Comparison of ENCODE assay signal across 8 cellular contexts in the genomic region with DNA sequence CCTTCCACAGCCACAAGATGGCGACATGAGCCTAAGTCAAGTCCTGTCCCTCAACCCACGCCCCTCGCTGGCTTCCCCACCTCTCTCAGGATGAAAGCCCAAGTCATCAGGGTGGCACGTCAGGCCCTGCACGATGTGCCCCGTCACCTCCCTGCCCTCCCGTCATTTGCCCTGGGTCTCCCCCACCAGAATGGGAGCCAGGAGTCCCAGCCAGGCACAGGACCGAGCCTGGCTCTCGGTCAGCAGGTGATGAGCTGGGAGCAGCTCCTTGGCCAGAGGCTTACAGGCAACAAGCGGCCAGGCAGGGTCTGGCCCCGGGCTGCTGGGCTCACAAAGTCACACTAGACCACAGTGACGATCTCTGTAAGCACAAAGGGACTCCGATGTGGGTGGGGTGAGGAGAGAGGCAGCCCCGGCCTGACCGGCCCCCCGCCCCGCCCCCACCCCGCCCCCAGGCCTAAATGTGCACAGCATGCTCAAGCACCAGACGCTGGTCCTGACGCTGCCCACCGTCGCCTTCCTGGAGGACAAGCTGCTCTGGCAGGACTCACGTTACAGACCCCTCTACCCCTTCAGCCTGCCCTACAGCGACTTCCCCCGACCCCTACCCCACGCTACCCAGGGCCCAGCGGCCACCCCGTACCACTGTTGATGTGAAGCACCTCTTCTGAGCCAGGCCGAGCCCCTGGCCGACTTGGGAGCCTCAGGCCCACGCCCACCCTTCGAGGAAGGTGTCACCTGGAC. TPM values are rescaled to one million over a fixed set of nuclear protein-coding genes. Genes with fewer than 3 reads are reported as not detected.
DNase-seq lines count a peak whose midpoint lies in the region; ATAC-seq, FAIRE-seq and TF ChIP-seq lines count a peak whose summit lies in the region.

No MANE protein-coding gene starts in this region.

- DNase-seq in DMS53 (lab: John Stamatoyannopoulos, UW) (peak; percentile 95), LoVo (ENCODE audit: low spot score) (peak; percentile 74), SHP77 treated with DMSO at 0.1 percent for 48 hours (lab: John Stamatoyannopoulos, UW) (peak; percentile 16), frontal cortex (ENCODE audit: low spot score in 2 of 2) (peak; percentile 51 to 73), osteocyte (ENCODE audit: extremely low spot score, unreplicated experiment) (peak; percentile 92), thoracic aorta (ENCODE audit: low spot score) (peak; percentile 66)
- peak; percentile 86 for DNase-seq in activated T-helper 2 cell treated with anti-CD3 and anti-CD28 coated beads, Interferon-gamma antibody, Interleukin-2, Interleukin-4, amounts not matched to agents 10 μg/mL and 5 μg/mL and 100 μg/mL, durations not matched to agents 14 hours and 24 hours and 36 hours (ENCODE audit: low spot score)

- H3K4me1 Mint-ChIP-seq in activated T-helper 2 cell treated with anti-CD3 and anti-CD28 coated beads, Interferon-gamma antibody, Interleukin-2, Interleukin-4, amounts not matched to agents 10 μg/mL and 5 μg/mL and 100 μg/mL, durations not matched to agents 14 hours and 24 hours and 36 hours (ENCODE audit: low read depth), result peaks cover 16% of the 10 kb centered on the region
- H3K4me1 Mint-ChIP-seq in osteocyte (ENCODE audit: unreplicated experiment), result no peaks in the 10 kb centered on the region

- H3K4me3 Mint-ChIP-seq in activated T-helper 2 cell treated with anti-CD3 and anti-CD28 coated beads, Interferon-gamma antibody, Interleukin-2, Interleukin-4, amounts not matched to agents 10 μg/mL and 5 μg/mL and 100 μg/mL, durations not matched to agents 14 hours and 24 hours and 36 hours (ENCODE audit: low read depth), result peak overlapping the region; percentile 52
- H3K4me3 Mint-ChIP-seq in osteocyte (ENCODE audit: unreplicated experiment), result no peak overlapping the region

- peak overlapping the region; percentile 92 for H3K27ac Mint-ChIP-seq in activated T-helper 2 cell treated with anti-CD3 and anti-CD28 coated beads, Interferon-gamma antibody, Interleukin-2, Interleukin-4, amounts not matched to agents 10 μg/mL and 5 μg/mL and 100 μg/mL, durations not matched to agents 14 hours and 24 hours and 36 hours
- no peak overlapping the region for H3K27ac Mint-ChIP-seq in osteocyte (ENCODE audit: unreplicated experiment)

- no peaks in the 10 kb centered on the region for H3K9me3 ChIP-seq in thoracic aorta

- ATAC-seq in thoracic aorta (ENCODE audit: insufficient number of reproducible peaks, low FRiP score, low read depth), result no peak
- ATAC-seq in GM18858 (IDR thresholded peaks at IDR 0.05; ENCODE audit: unreplicated experiment), result no peak

- no peaks in the 10 kb centered on the region for H3K9me3 Mint-ChIP-seq in activated T-helper 2 cell treated with anti-CD3 and anti-CD28 coated beads, Interferon-gamma antibody, Interleukin-2, Interleukin-4, amounts not matched to agents 10 μg/mL and 5 μg/mL and 100 μg/mL, durations not matched to agents 14 hours and 24 hours and 36 hours
- H3K9me3 Mint-ChIP-seq in osteocyte (ENCODE audit: unreplicated experiment), result no peaks in the 10 kb centered on the region

- peaks cover 35% of the 10 kb centered on the region for H3K36me3 ChIP-seq in thoracic aorta

- no peak for FAIRE-seq in frontal cortex (lab: Jason Lieb, UNC)

- no peaks in the 10 kb centered on the region for H3K4me1 ChIP-seq in thoracic aorta (ENCODE audit: control insufficient read depth in 1 of 2, low read depth in 2 of 2)

- intact Hi-C loops in activated T-helper 2 cell treated with anti-CD3 and anti-CD28 coated beads, Interferon-gamma antibody, Interleukin-2, Interleukin-4, amounts not matched to agents 10 μg/mL and 5 μg/mL and 100 μg/mL, durations not matched to agents 14 hours and 24 hours and 36 hours (cut with micrococcal nuclease), result no loop called here

- peaks cover 48% of the 10 kb centered on the region for H3K36me3 Mint-ChIP-seq in activated T-helper 2 cell treated with anti-CD3 and anti-CD28 coated beads, Interferon-gamma antibody, Interleukin-2, Interleukin-4, amounts not matched to agents 10 μg/mL and 5 μg/mL and 100 μg/mL, durations not matched to agents 14 hours and 24 hours and 36 hours (ENCODE audit: low read depth)
- H3K36me3 Mint-ChIP-seq in osteocyte (ENCODE audit: unreplicated experiment), result peaks cover 15% of the 10 kb centered on the region

- H3K4me3 ChIP-seq in thoracic aorta, result no peak overlapping the region

- H3K27ac ChIP-seq in thoracic aorta, result no peak overlapping the region

- TF ChIP-seq CTCF in osteocyte (IDR thresholded peaks at IDR 0.05) (peak; percentile 76), thoracic aorta (IDR thresholded peaks at IDR 0.05) (peak; percentile 48)

- H3K27me3 ChIP-seq in thoracic aorta (replicated peaks; ENCODE audit: insufficient read depth), result no peaks in the 10 kb centered on the region

- H3K27me3 Mint-ChIP-seq in activated T-helper 2 cell treated with anti-CD3 and anti-CD28 coated beads, Interferon-gamma antibody, Interleukin-2, Interleukin-4, amounts not matched to agents 10 μg/mL and 5 μg/mL and 100 μg/mL, durations not matched to agents 14 hours and 24 hours and 36 hours (ENCODE audit: low read depth), result no peaks in the 10 kb centered on the region
- no peaks in the 10 kb centered on the region for H3K27me3 Mint-ChIP-seq in osteocyte (ENCODE audit: unreplicated experiment)

RNA-seq across cellular contexts. Expression of a gene that starts 7.3 kb away (rescaled TPM):
- total RNA-seq in activated T-helper 2 cell treated with anti-CD3 and anti-CD28 coated beads, Interferon-gamma antibody, Interleukin-2, Interleukin-4, amounts not matched to agents 10 μg/mL and 5 μg/mL and 100 μg/mL, durations not matched to agents 14 hours and 24 hours and 36 hours, result 133 and 135 TPM in 2 replicates
- total RNA-seq in frontal cortex (10.2 TPM), osteocyte (53.4 and 57.0 TPM in 2 replicates), thoracic aorta (10 to 100 TPM; 28.4 to 29.9 TPM)

RNA-seq across cellular contexts. Expression of a gene that starts 11.6 kb away (rescaled TPM):
- 75.3 and 75.7 TPM in 2 replicates for total RNA-seq in activated T-helper 2 cell treated with anti-CD3 and anti-CD28 coated beads, Interferon-gamma antibody, Interleukin-2, Interleukin-4, amounts not matched to agents 10 μg/mL and 5 μg/mL and 100 μg/mL, durations not matched to agents 14 hours and 24 hours and 36 hours
- total RNA-seq in frontal cortex (0.41 TPM), osteocyte (31.8 and 35.5 TPM in 2 replicates), thoracic aorta (100 to 1,000 TPM in 1 of 2 donors, 10 to 100 TPM in 1; 41.4 to 160 TPM)

RNA-seq across cellular contexts. Expression of a gene that starts 27.4 kb away (rescaled TPM):
- total RNA-seq in activated T-helper 2 cell treated with anti-CD3 and anti-CD28 coated beads, Interferon-gamma antibody, Interleukin-2, Interleukin-4, amounts not matched to agents 10 μg/mL and 5 μg/mL and 100 μg/mL, durations not matched to agents 14 hours and 24 hours and 36 hours, result 1.4 and 1.6 TPM in 2 replicates
- total RNA-seq in frontal cortex (0.41 TPM), osteocyte (not detected in 2 replicates), thoracic aorta (1 to 10 TPM in 1 of 2 donors, under 1 TPM in 1; 0.95 to 2.0 TPM)

RNA-seq across cellular contexts. Expression of a gene that starts 28.2 kb away (rescaled TPM):
- 10.1 and 10.8 TPM in 2 replicates for total RNA-seq in activated T-helper 2 cell treated with anti-CD3 and anti-CD28 coated beads, Interferon-gamma antibody, Interleukin-2, Interleukin-4, amounts not matched to agents 10 μg/mL and 5 μg/mL and 100 μg/mL, durations not matched to agents 14 hours and 24 hours and 36 hours
- total RNA-seq in frontal cortex (2.4 TPM), osteocyte (21.8 and 23.6 TPM in 2 replicates), thoracic aorta (10 to 100 TPM in 1 of 2 donors, 1 to 10 TPM in 1; 8.3 to 15.6 TPM)

RNA-seq across cellular contexts. Expression of a gene that starts 30.4 kb away (rescaled TPM):
- total RNA-seq in activated T-helper 2 cell treated with anti-CD3 and anti-CD28 coated beads, Interferon-gamma antibody, Interleukin-2, Interleukin-4, amounts not matched to agents 10 μg/mL and 5 μg/mL and 100 μg/mL, durations not matched to agents 14 hours and 24 hours and 36 hours, result 2.6 and 3.5 TPM in 2 replicates
- total RNA-seq in frontal cortex (6.1 TPM), osteocyte (1.7 and 2.0 TPM in 2 replicates), thoracic aorta (under 1 TPM; 0.41 to 0.49 TPM)

Comparison
In these comparisons a context has a peak if more than half of its experiments do, and no peak if none do; other contexts are left out.
1. DNase-seq: peak in every context shown above with its lines; median percentile 95 in DMS53; 92 in osteocyte; 86 in activated T-helper 2 cell treated with anti-CD3 and anti-CD28 coated beads, Interferon-gamma antibody, Interleukin-2, Interleukin-4, amounts not matched to agents 10 μg/mL and 5 μg/mL and 100 μg/mL, durations not matched to agents 14 hours and 24 hours and 36 hours; 74 in LoVo; 66 in thoracic aorta; 62 in frontal cortex; 16 in SHP77 treated with DMSO at 0.1 percent for 48 hours.
2. RNA of a gene that starts 11.6 kb away (total RNA-seq): 41.4 to 160 TPM in thoracic aorta, 75.3 to 75.7 TPM in activated T-helper 2 cell treated with anti-CD3 and anti-CD28 coated beads, Interferon-gamma antibody, Interleukin-2, Interleukin-4, amounts not matched to agents 10 μg/mL and 5 μg/mL and 100 μg/mL, durations not matched to agents 14 hours and 24 hours and 36 hours and 31.8 to 35.5 TPM in osteocyte; 0.41 TPM in frontal cortex (single experiment); every median in the first group is over 10 times any median in the second.